ENCODE assay signal across 10 cellular contexts in the genomic region with DNA sequence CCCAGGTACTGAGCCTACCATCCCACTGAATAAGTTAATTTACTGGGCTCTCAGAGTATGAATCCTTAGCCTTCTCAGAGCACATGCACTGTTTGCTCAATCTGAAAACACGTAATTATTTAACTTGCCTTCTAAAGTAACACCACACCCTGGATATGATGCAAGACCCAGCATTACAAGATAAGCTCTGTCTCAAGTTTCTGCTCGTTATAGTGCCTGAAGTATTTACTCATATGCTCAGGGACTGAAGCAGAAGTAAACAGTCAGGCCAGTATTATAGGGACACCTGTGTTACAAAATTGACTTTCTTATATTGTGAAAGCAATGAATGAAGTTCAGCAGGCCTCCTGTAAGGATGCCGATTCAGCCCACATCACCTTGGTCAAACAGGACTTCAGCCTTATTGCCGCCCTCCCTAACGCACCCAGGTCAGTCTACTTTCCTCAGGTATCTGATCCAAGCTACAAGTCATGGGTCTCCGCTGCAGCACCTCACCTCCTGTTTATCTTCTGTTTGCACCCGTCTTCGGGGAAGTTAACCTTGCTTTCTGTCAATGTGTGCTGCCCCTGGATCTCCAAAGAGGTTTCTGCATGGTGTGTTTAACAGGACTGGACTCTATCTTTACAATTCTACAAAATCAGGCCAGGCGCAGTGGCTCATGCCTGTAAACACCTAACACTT.
DNase-seq lines count a peak whose midpoint lies in the region; ATAC-seq and TF ChIP-seq lines count a peak whose summit lies in the region.
"Had no signal": no experiment of that assay in that cellular context is flagged by ENCODE, and none has a peak within 500 bp of the region (broad histone marks: within the 10 kb centered on the region; RNA-seq: fewer than 3 reads in every experiment).

No MANE protein-coding gene starts in this region.

- H3K27me3 ChIP-seq in parathyroid adenoma (ENCODE audit: control insufficient read depth, insufficient read depth, low read length): no peaks in the 10 kb centered on the region

- no peaks in the 10 kb centered on the region for H3K36me3 ChIP-seq in parathyroid adenoma (ENCODE audit: control insufficient read depth, insufficient read depth, low read length)

- DNase-seq in EH (ENCODE audit: low read depth): peak; percentile 54
- DNase-seq in NCI-H2196 (lab: John Stamatoyannopoulos, UW; ENCODE audit: unreplicated experiment): peak; percentile 78
- peak; percentile 90 for DNase-seq in choroid plexus epithelial cell (ENCODE audit: low read depth)
- DNase-seq in epidermal melanocyte (ENCODE audit: insufficient read length, low spot score): no peak
- no peak for DNase-seq in head of caudate nucleus
- no peak for DNase-seq in stimulated activated naive CD4-positive, alpha-beta T cell treated with Interleukin-2 at 50 U/mL for 16 hours (lab: John Stamatoyannopoulos, UW)
- DNase-seq: activated naive CD8-positive, alpha-beta T cell treated with anti-CD3 and anti-CD28 coated beads, Interleukin-2, amount 10 ng/mL, durations not matched to agents 7 days and 5 days; NK-92 treated with Interleukin-12 subunit alpha and Interleukin-12 subunit beta, amount 100 ng/mL, for 24 hours had no signal

- no peaks in the 10 kb centered on the region for H3K9me3 ChIP-seq in parathyroid adenoma (ENCODE audit: control insufficient read depth, low read length)

- intact Hi-C loops in head of caudate nucleus (cut with DNase I): no loop called here

- peak overlapping the region; percentile 19 for H3K27ac ChIP-seq in parathyroid adenoma

- no peak for TF ChIP-seq CTCF in choroid plexus epithelial cell (conservative IDR thresholded peaks at IDR 0.05; ENCODE audit: low read depth, low read length)
- no peak for TF ChIP-seq CTCF in parathyroid adenoma (IDR thresholded peaks at IDR 0.05)

- H3K4me3 ChIP-seq in choroid plexus epithelial cell (ENCODE audit: low read depth, low read length) (no peak overlapping the region), parathyroid adenoma (ENCODE audit: low read depth, low read length) (no peak overlapping the region)

- no peak overlapping the region for H3K9ac ChIP-seq in parathyroid adenoma

- peaks cover 3% of the 10 kb centered on the region for H3K4me1 ChIP-seq in parathyroid adenoma

- H3K4me2 ChIP-seq in parathyroid adenoma (ENCODE audit: low read length): no peak overlapping the region

- no peak for ATAC-seq in GM21529 (IDR thresholded peaks at IDR 0.05; ENCODE audit: unreplicated experiment)

- H2AFZ ChIP-seq in parathyroid adenoma: peak overlapping the region; percentile 53

- no peaks in the 10 kb centered on the region for H3K79me2 ChIP-seq in parathyroid adenoma

Comparison
In these comparisons a context has a peak if more than half of its experiments do, and no peak if none do; other contexts are left out.
1. DNase-seq: peak in EH (single experiment), NCI-H2196 (single experiment) and choroid plexus epithelial cell (single experiment); none in epidermal melanocyte (single experiment), head of caudate nucleus (0 of 42) and stimulated activated naive CD4-positive, alpha-beta T cell treated with Interleukin-2 at 50 U/mL for 16 hours (single experiment).